In genomic region chr3:184284696-184285095, GRCh38 we compare ENCODE assay signal across 9 cellular contexts. TPM values are rescaled to one million over a fixed set of nuclear protein-coding genes. Genes with fewer than 3 reads are reported as not detected.
DNase-seq lines count a peak whose midpoint lies in the region; ATAC-seq and TF ChIP-seq lines count a peak whose summit lies in the region.
"Had no signal": no experiment of that assay in that cellular context is flagged by ENCODE, and none has a peak within 500 bp of the region (broad histone marks: within the 10 kb centered on the region; RNA-seq: fewer than 3 reads in every experiment).

No MANE protein-coding gene starts in this region.

- H3K4me3 Mint-ChIP-seq in chondrocyte (ENCODE audit: unreplicated experiment): no peak overlapping the region
- H3K4me3 Mint-ChIP-seq: T-helper 1 cell treated with Interleukin-12 subunit alpha and Interleukin-12 subunit beta and Interleukin-4 antibody, amounts not matched to agents 30 μg/mL and 1 μg/mL, for 36 hours had no signal

- TF ChIP-seq CTCF in PC-9 (conservative IDR thresholded peaks at IDR 0.05) (peak; percentile 72), chondrocyte (IDR thresholded peaks at IDR 0.05) (peak; percentile 75), lower lobe of right lung (IDR thresholded peaks at IDR 0.05) (no peak)

- no peak overlapping the region for H3K27ac ChIP-seq in PC-9
- no peak overlapping the region for H3K27ac ChIP-seq in lower lobe of right lung

- H3K4me1 Mint-ChIP-seq in chondrocyte (ENCODE audit: low read depth): peaks cover 5% of the 10 kb centered on the region

- H3K9me2 ChIP-seq in PC-9 (ENCODE audit: insufficient read depth): no peaks in the 10 kb centered on the region

- ATAC-seq in lower lobe of right lung (peak; percentile 8 to 15), HG02973 (IDR thresholded peaks at IDR 0.05; ENCODE audit: unreplicated experiment) (no peak), GM21717 (IDR thresholded peaks at IDR 0.05; ENCODE audit: unreplicated experiment) (no peak)

- H3K36me3 Mint-ChIP-seq in chondrocyte (ENCODE audit: low read depth): no peaks in the 10 kb centered on the region

- no peaks in the 10 kb centered on the region for H3K36me3 ChIP-seq in PC-9 (ENCODE audit: low read depth)
- H3K36me3 ChIP-seq in lower lobe of right lung: no peaks in the 10 kb centered on the region

- DNase-seq in Daoy (ENCODE audit: low read depth) (peak; percentile 69), Kasumi-1 (lab: John Stamatoyannopoulos, UW) (peak; percentile 59 to 62), PC-9 (peak; percentile 67), chondrocyte (ENCODE audit: low spot score) (no peak), lower lobe of right lung (no peak), T-helper 9 cell (no peak)

- no peaks in the 10 kb centered on the region for H3K79me2 ChIP-seq in PC-9 (ENCODE audit: low read depth)

- peaks cover 13% of the 10 kb centered on the region; the same call in 1 of the 2 replicates for H3K27me3 ChIP-seq in PC-9 (ENCODE audit: insufficient read depth, low read depth)
- H3K27me3 ChIP-seq in lower lobe of right lung (ENCODE audit: low read depth): no peaks in the 10 kb centered on the region

- H3K9me3 Mint-ChIP-seq in chondrocyte (ENCODE audit: low read depth): no peaks in the 10 kb centered on the region
- H3K9me3 Mint-ChIP-seq: T-helper 1 cell treated with Interleukin-12 subunit alpha and Interleukin-12 subunit beta and Interleukin-4 antibody, amounts not matched to agents 30 μg/mL and 1 μg/mL, for 36 hours had no signal

- H2AFZ ChIP-seq in PC-9: no peak overlapping the region

- H3F3A ChIP-seq in PC-9 (ENCODE audit: insufficient read depth, low read depth): no peaks in the 10 kb centered on the region

- CTCF ChIA-PET in PC-9 (lab: Charles Lee): interaction anchor here (0.7 to 1.6 kb wide), 2 partner anchors 36 to 389 kb away, joined by 5 to 12 read pairs; partner anchors contain the start of gene ALG3

- no peaks in the 10 kb centered on the region for H3K9me3 ChIP-seq in PC-9 (ENCODE audit: insufficient read depth, low read depth)
- H3K9me3 ChIP-seq in lower lobe of right lung: no peaks in the 10 kb centered on the region

- H3K27ac Mint-ChIP-seq in chondrocyte (ENCODE audit: unreplicated experiment): no peak overlapping the region
- H3K27ac Mint-ChIP-seq: T-helper 1 cell treated with Interleukin-12 subunit alpha and Interleukin-12 subunit beta and Interleukin-4 antibody, amounts not matched to agents 30 μg/mL and 1 μg/mL, for 36 hours had no signal

- H3K4me1 ChIP-seq in PC-9 (replicated peaks; ENCODE audit: insufficient read depth) (no peaks in the 10 kb centered on the region), lower lobe of right lung (no peaks in the 10 kb centered on the region)

- no TSS peak for BruUV-seq in PC-9 (replicated peaks; lab: Mats Ljungman, UMichigan)

- peaks cover 10% of the 10 kb centered on the region for H3K27me3 Mint-ChIP-seq in chondrocyte (ENCODE audit: low read depth)

- intact Hi-C loops in PC-9 (cut with micrococcal nuclease; ENCODE audit: unreplicated experiment) (loop anchor here (1.0 to 10.0 kb wide), 4 partner anchors 139 to 820 kb away; partner anchors contain the start of gene MAP6D1), lower lobe of right lung (cut with DNase I) (no loop called here)

- no peak overlapping the region for H3K4me3 ChIP-seq in PC-9
- H3K4me3 ChIP-seq in lower lobe of right lung: no peak overlapping the region

- no peak overlapping the region for H3K4me2 ChIP-seq in PC-9

- POLR2A ChIA-PET in PC-9 (lab: Charles Lee; ENCODE audit: unreplicated experiment): no interaction called here

- H4K20me1 ChIP-seq in PC-9 (ENCODE audit: insufficient read depth): no peaks in the 10 kb centered on the region

RNA-seq across cellular contexts. Expression of gene ECE2, which starts 8.9 kb away (rescaled TPM):
- total RNA-seq in Daoy (2014; rRNA removed; shearing (Covaris generic)): not detected in 2 replicates
- total RNA-seq in PC-9 (2021) (not detected in 2 replicates), chondrocyte (not detected in 3 replicates), lower lobe of right lung (not detected)

RNA-seq across cellular contexts. Expression of gene PSMD2, which starts 14.3 kb away (rescaled TPM):
- 984 and 1,516 TPM in 2 replicates for total RNA-seq in Daoy (2014; rRNA removed; shearing (Covaris generic))
- total RNA-seq in PC-9 (2021): 521 and 788 TPM in 2 replicates
- 237 to 288 TPM (median 238 TPM) in 3 replicates for total RNA-seq in chondrocyte
- total RNA-seq in lower lobe of right lung: 135 TPM

RNA-seq across cellular contexts. Expression of gene CAMK2N2, which starts 23.3 kb away (rescaled TPM):
- total RNA-seq in Daoy (2014; rRNA removed; shearing (Covaris generic)): 0.11 and 0.95 TPM in 2 replicates
- total RNA-seq in PC-9 (2021): 2.2 and 2.6 TPM in 2 replicates
- total RNA-seq in chondrocyte: 3.2 to 5.3 TPM (median 3.9 TPM) in 3 replicates
- not detected for total RNA-seq in lower lobe of right lung

RNA-seq across cellular contexts. Expression of gene EIF4G1, which starts 29.7 kb away (rescaled TPM):
- total RNA-seq in Daoy (2014; rRNA removed; shearing (Covaris generic)): 320 and 355 TPM in 2 replicates
- total RNA-seq in PC-9 (2021): 657 and 721 TPM in 2 replicates
- total RNA-seq in chondrocyte: 388 to 532 TPM (median 403 TPM) in 3 replicates
- total RNA-seq in lower lobe of right lung: 271 TPM

RNA-seq across cellular contexts. Expression of gene EEF1AKMT4, which starts 35.2 kb away (rescaled TPM):
- total RNA-seq in Daoy (2014; rRNA removed; shearing (Covaris generic)): 15.7 and 21.5 TPM in 2 replicates
- total RNA-seq in PC-9 (2021): 11.7 and 12.1 TPM in 2 replicates
- 4.3 to 5.0 TPM (median 4.4 TPM) in 3 replicates for total RNA-seq in chondrocyte
- total RNA-seq in lower lobe of right lung: 2.6 TPM

Comparison
In these comparisons a context has a peak if more than half of its experiments do, and no peak if none do; other contexts are left out.
1. DNase-seq: peak in Daoy (single experiment), Kasumi-1 (2 of 2) and PC-9 (2 of 2); none in chondrocyte (single experiment), lower lobe of right lung (single experiment) and T-helper 9 cell (single experiment).
2. ATAC-seq: peak in lower lobe of right lung (2 of 2); none in HG02973 (single experiment) and GM21717 (single experiment).